ENCODE assay signal across 9 cellular contexts in genomic region chr11:102807921-102808320, GRCh38. TPM values are rescaled to one million over a fixed set of nuclear protein-coding genes. Genes with fewer than 3 reads are reported as not detected.
DNase-seq lines count a peak whose midpoint lies in the region; ATAC-seq and TF ChIP-seq lines count a peak whose summit lies in the region.
"Had no signal": no experiment of that assay in that cellular context is flagged by ENCODE, and none has a peak within 500 bp of the region (broad histone marks: within the 10 kb centered on the region; RNA-seq: fewer than 3 reads in every experiment).

No MANE protein-coding gene starts in this region.

- no peak overlapping the region for H3K4me3 ChIP-seq in effector memory CD4-positive, alpha-beta T cell (ENCODE audit: insufficient read depth, low read depth, low read length, poor library complexity, severe bottlenecking)

- H3K36me3 ChIP-seq in effector memory CD4-positive, alpha-beta T cell (ENCODE audit: control insufficient read depth, insufficient read depth, low read length) = no peaks in the 10 kb centered on the region

- no peak overlapping the region for H3K27ac ChIP-seq in effector memory CD4-positive, alpha-beta T cell (ENCODE audit: insufficient read depth, low read length, poor library complexity, severe bottlenecking)

- H3K4me3 Mint-ChIP-seq in CD14-positive monocyte = peak overlapping the region in 1 of 2 donors; percentile 5
- H3K4me3 Mint-ChIP-seq: nephron had no signal

- peaks cover 0 to 4% (median 0%) of the 10 kb centered on the region in 7 donors for H3K9me3 Mint-ChIP-seq in CD14-positive monocyte
- H3K9me3 Mint-ChIP-seq: nephron had no signal

- no peaks in the 10 kb centered on the region for H3K4me1 ChIP-seq in effector memory CD4-positive, alpha-beta T cell (ENCODE audit: control insufficient read depth, insufficient read depth, low read length, poor library complexity, severe bottlenecking)

- H3K27me3 ChIP-seq in effector memory CD4-positive, alpha-beta T cell (replicated peaks; ENCODE audit: control insufficient read depth, insufficient read depth, low read length, poor library complexity, severe bottlenecking) = no peaks in the 10 kb centered on the region

- no peaks in the 10 kb centered on the region for H3K9me3 ChIP-seq in effector memory CD4-positive, alpha-beta T cell (ENCODE audit: control insufficient read depth, low read length)

- DNase-seq in ACHN (peak; percentile 9), NAMALWA (ENCODE audit: low spot score) (peak; percentile 38), germinal center (ENCODE audit: low spot score) (peak; percentile 10), KBM-7 (no peak), NOMO-1 (lab: John Stamatoyannopoulos, UW; ENCODE audit: unreplicated experiment in 2 of 2) (no peak), CD14-positive monocyte (ENCODE audit: low spot score) (no peak)
- DNase-seq in effector memory CD4-positive, alpha-beta T cell = no peak

- H3K36me3 Mint-ChIP-seq in CD14-positive monocyte = no peaks in the 10 kb centered on the region

- H3K4me1 Mint-ChIP-seq in CD14-positive monocyte = no peaks in the 10 kb centered on the region
- H3K4me1 Mint-ChIP-seq: nephron had no signal

- peaks cover 5 to 14% (median 11%) of the 10 kb centered on the region in 3 donors for H3K27me3 Mint-ChIP-seq in CD14-positive monocyte (ENCODE audit: low read depth in 3 of 3)

- intact Hi-C loops in CD14-positive monocyte (cut with micrococcal nuclease) = no loop called here

- ATAC-seq in GM18909 (IDR thresholded peaks at IDR 0.05; ENCODE audit: poor library complexity, unreplicated experiment) = peak; percentile 78

- TF ChIP-seq CTCF in CD14-positive monocyte (IDR thresholded peaks at IDR 0.05) = no peak

- in situ Hi-C loops in ACHN (cut with HindIII; ENCODE audit: low pct_ligation_motif_present, low pct_unique_long_range_greater_than_20kb, low sequenced_read_pairs) (no loop called here), KBM-7 (cut with MboI; ENCODE audit: low pct_unique_long_range_greater_than_20kb, low sequenced_read_pairs) (no loop called here)

- H3K27ac Mint-ChIP-seq in CD14-positive monocyte = no peak overlapping the region
- H3K27ac Mint-ChIP-seq: nephron had no signal

RNA-seq across cellular contexts. Expression of gene MMP1, which starts 10.0 kb away (rescaled TPM):
- not detected for polyA plus RNA-seq in CD14-positive monocyte

RNA-seq across cellular contexts. Expression of gene MMP10, which starts 27.5 kb away (rescaled TPM):
- polyA plus RNA-seq in CD14-positive monocyte = not detected

RNA-seq across cellular contexts. Expression of gene MMP3, which starts 35.5 kb away (rescaled TPM):
- polyA plus RNA-seq in CD14-positive monocyte = not detected

Comparison
In these comparisons a context has a peak if more than half of its experiments do, and no peak if none do; other contexts are left out.
1. DNase-seq: peak in ACHN (single experiment), NAMALWA (single experiment) and germinal center (single experiment); none in KBM-7 (single experiment), NOMO-1 (0 of 2), CD14-positive monocyte (single experiment) and effector memory CD4-positive, alpha-beta T cell (0 of 3).